8 cellular contexts compared by ENCODE assay signal in the genomic region with DNA sequence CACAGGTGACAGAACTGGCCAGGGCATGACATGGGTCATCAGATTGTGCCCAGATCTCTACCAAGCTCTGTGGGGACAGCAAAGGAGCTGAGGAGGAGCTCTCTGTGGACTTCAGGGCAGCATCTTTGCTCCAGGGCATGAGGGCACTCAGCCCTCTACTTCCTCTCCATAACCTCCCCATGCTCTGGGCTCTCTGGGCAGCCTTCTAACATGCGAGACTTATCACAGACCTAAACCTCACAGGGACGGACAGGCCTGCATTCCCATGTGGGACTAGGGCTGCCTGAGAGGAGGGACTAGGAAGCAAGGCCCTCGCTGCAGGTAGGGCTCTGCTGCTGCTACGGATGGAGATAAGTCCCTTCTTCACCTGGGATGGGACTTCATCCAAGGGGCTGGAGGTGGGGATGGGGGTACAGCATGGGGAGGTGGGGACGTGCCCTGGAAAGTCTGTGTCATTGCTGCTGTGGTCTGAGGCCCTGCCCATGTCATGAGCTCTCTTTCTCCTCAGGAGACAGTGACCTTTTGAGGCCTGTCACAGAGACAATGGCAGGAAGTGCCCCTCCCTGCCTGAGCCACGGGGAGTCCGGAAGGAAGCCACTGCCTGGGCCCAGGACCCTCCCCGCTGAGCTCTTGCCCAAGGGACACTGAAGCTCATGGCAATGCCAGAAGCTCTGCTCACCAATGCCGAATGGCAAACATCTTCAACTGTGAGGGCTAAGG. TPM values are rescaled to one million over a fixed set of nuclear protein-coding genes. Genes with fewer than 3 reads are reported as not detected.
DNase-seq lines count a peak whose midpoint lies in the region; ATAC-seq, FAIRE-seq and TF ChIP-seq lines count a peak whose summit lies in the region.

No MANE protein-coding gene starts in this region.

- ATAC-seq in stimulated activated naive B cell treated with anti-CD40 and anti-IgM and Interleukin-4, amounts not matched to agents 10 μg/mL and 1 μg/mL and 100 μg/mL, for 72 hours (replicated peaks) = peak; percentile 96 to 98
- no peak for ATAC-seq in HG03159 (IDR thresholded peaks at IDR 0.05; ENCODE audit: unreplicated experiment)

- POLR2A ChIA-PET in MCF 10A (lab: Yijun Ruan, JAX) = no interaction called here

- H3K4me1 Mint-ChIP-seq in MCF 10A (ENCODE audit: insufficient read depth, unreplicated experiment) = no peaks in the 10 kb centered on the region
- H3K4me1 Mint-ChIP-seq in stimulated activated naive B cell treated with anti-CD40 and anti-IgM and Interleukin-4, amounts not matched to agents 10 μg/mL and 1 μg/mL and 100 μg/mL, for 72 hours = peaks cover 36 to 71% of the 10 kb centered on the region in 2 donors

- H3K27ac ChIP-seq in breast epithelium (peak overlapping the region in 1 of 2 donors; percentile 30), kidney (ENCODE audit: low read depth in 2 of 2, low read length in 2 of 2) (peak overlapping the region; percentile 51 to 80), brain microvascular endothelial cell (no peak overlapping the region)

- peak; percentile 30 for DNase-seq in MCF 10A (ENCODE audit: unreplicated experiment)
- DNase-seq in breast epithelium (ENCODE audit: low spot score in 2 of 2) = no peak
- peak; percentile 30 to 50 (median 38) for DNase-seq in activated CD8-positive, alpha-beta memory T cell treated with anti-CD3 and anti-CD28 coated beads for 48 hours (ENCODE audit: low read depth in 2 of 3, low spot score in 2 of 3)
- peak; percentile 83 for DNase-seq in kidney
- DNase-seq in stimulated activated naive B cell treated with anti-CD40 and anti-IgM and Interleukin-4, amounts not matched to agents 10 μg/mL and 1 μg/mL and 100 μg/mL, for 72 hours = peak; percentile 64
- no peak for DNase-seq in cortex of kidney (lab: John Stamatoyannopoulos, UW)
- DNase-seq in brain microvascular endothelial cell = no peak

- H3K27ac Mint-ChIP-seq in MCF 10A (ENCODE audit: low read depth, unreplicated experiment) = no peak overlapping the region
- H3K27ac Mint-ChIP-seq in stimulated activated naive B cell treated with anti-CD40 and anti-IgM and Interleukin-4, amounts not matched to agents 10 μg/mL and 1 μg/mL and 100 μg/mL, for 72 hours = peak overlapping the region; percentile 92

- H3K36me3 ChIP-seq in breast epithelium = no peaks in the 10 kb centered on the region
- peaks cover 0 to 8% of the 10 kb centered on the region in 2 donors for H3K36me3 ChIP-seq in kidney (ENCODE audit: control insufficient read depth in 1 of 2, insufficient read depth in 2 of 2, low read length in 2 of 2)
- H3K36me3 ChIP-seq in brain microvascular endothelial cell (replicated peaks) = no peaks in the 10 kb centered on the region

- H3K4me3 ChIP-seq in breast epithelium (no peak overlapping the region), kidney (ENCODE audit: low read length in 2 of 2) (no peak overlapping the region), brain microvascular endothelial cell (ENCODE audit: low read depth, low read length) (no peak overlapping the region)

- intact Hi-C loops in MCF 10A (cut with micrococcal nuclease) = no loop called here
- intact Hi-C loops in breast epithelium (cut with DNase I; ENCODE audit: low total_unique reads) = no loop called here
- intact Hi-C loops in kidney (cut with DNase I) = no loop called here

- H3K27me3 ChIP-seq in breast epithelium (no peaks in the 10 kb centered on the region), brain microvascular endothelial cell (replicated peaks) (no peaks in the 10 kb centered on the region)

- no peak for FAIRE-seq in kidney (lab: Jason Lieb, UNC)

- H3K9ac ChIP-seq in kidney (ENCODE audit: low read length in 2 of 2) = no peak overlapping the region

- H3K9me3 ChIP-seq in breast epithelium = no peaks in the 10 kb centered on the region
- H3K9me3 ChIP-seq in kidney (ENCODE audit: control insufficient read depth in 1 of 2, low read length in 2 of 2) = no peaks in the 10 kb centered on the region

- TF ChIP-seq POLR2A in breast epithelium (IDR thresholded peaks at IDR 0.05) = no peak

- BruUV-seq in MCF 10A (replicated peaks; lab: Mats Ljungman, UMichigan) = no TSS peak

- no peaks in the 10 kb centered on the region for H3K27me3 Mint-ChIP-seq in MCF 10A (ENCODE audit: insufficient read depth, unreplicated experiment)
- H3K27me3 Mint-ChIP-seq in stimulated activated naive B cell treated with anti-CD40 and anti-IgM and Interleukin-4, amounts not matched to agents 10 μg/mL and 1 μg/mL and 100 μg/mL, for 72 hours = no peaks in the 10 kb centered on the region

- H3K9me3 Mint-ChIP-seq in MCF 10A (ENCODE audit: unreplicated experiment) = no peaks in the 10 kb centered on the region
- no peaks in the 10 kb centered on the region for H3K9me3 Mint-ChIP-seq in stimulated activated naive B cell treated with anti-CD40 and anti-IgM and Interleukin-4, amounts not matched to agents 10 μg/mL and 1 μg/mL and 100 μg/mL, for 72 hours

- H3K4me3 Mint-ChIP-seq in MCF 10A (ENCODE audit: unreplicated experiment) = no peak overlapping the region
- H3K4me3 Mint-ChIP-seq in stimulated activated naive B cell treated with anti-CD40 and anti-IgM and Interleukin-4, amounts not matched to agents 10 μg/mL and 1 μg/mL and 100 μg/mL, for 72 hours = peak overlapping the region; percentile 53 to 64

- in situ Hi-C loops in brain microvascular endothelial cell (cut with HindIII; ENCODE audit: low pct_ligation_motif_present, low sequenced_read_pairs) = no loop called here

- TF ChIP-seq CTCF in MCF 10A (IDR thresholded peaks at IDR 0.05; ENCODE audit: unreplicated experiment) (no peak), breast epithelium (IDR thresholded peaks at IDR 0.05) (no peak), kidney (IDR thresholded peaks at IDR 0.05; ENCODE audit: borderline replicate concordance, extremely low read depth, insufficient read depth) (no peak), brain microvascular endothelial cell (IDR thresholded peaks at IDR 0.05; ENCODE audit: low read depth, low read length, missing control alignments) (no peak)

- no peaks in the 10 kb centered on the region for H3K4me1 ChIP-seq in breast epithelium
- peaks cover 0 to 8% of the 10 kb centered on the region in 2 donors for H3K4me1 ChIP-seq in kidney (ENCODE audit: control insufficient read depth in 1 of 2, insufficient read depth in 1 of 2, low read depth in 1 of 2, low read length in 2 of 2)

- CTCF ChIA-PET in MCF 10A (lab: Yijun Ruan, JAX) = no interaction called here

- no peaks in the 10 kb centered on the region for H3K36me3 Mint-ChIP-seq in MCF 10A (ENCODE audit: insufficient read depth, unreplicated experiment)
- peaks cover 17 to 22% of the 10 kb centered on the region in 2 donors for H3K36me3 Mint-ChIP-seq in stimulated activated naive B cell treated with anti-CD40 and anti-IgM and Interleukin-4, amounts not matched to agents 10 μg/mL and 1 μg/mL and 100 μg/mL, for 72 hours

RNA-seq across cellular contexts. Expression of a gene that starts 44.1 kb away (rescaled TPM):
- total RNA-seq in MCF 10A (2022) = 7.2 and 10.5 TPM in 2 replicates
- total RNA-seq in breast epithelium = 1 to 10 TPM; 2.3 to 7.5 (median 2.4) TPM
- total RNA-seq in kidney = 41.7 TPM
- polyA plus RNA-seq in kidney (ENCODE audit: insufficient read depth, low read depth, low replicate concordance) = 5.7 TPM

Comparison
In these comparisons a context has a peak if more than half of its experiments do, and no peak if none do; other contexts are left out.
1. DNase-seq: peak in MCF 10A (single experiment), activated CD8-positive, alpha-beta memory T cell treated with anti-CD3 and anti-CD28 coated beads for 48 hours (3 of 3), kidney (single experiment) and stimulated activated naive B cell treated with anti-CD40 and anti-IgM and Interleukin-4, amounts not matched to agents 10 μg/mL and 1 μg/mL and 100 μg/mL, for 72 hours (single experiment); none in breast epithelium (0 of 2), cortex of kidney (single experiment) and brain microvascular endothelial cell (single experiment).